In the genomic region with DNA sequence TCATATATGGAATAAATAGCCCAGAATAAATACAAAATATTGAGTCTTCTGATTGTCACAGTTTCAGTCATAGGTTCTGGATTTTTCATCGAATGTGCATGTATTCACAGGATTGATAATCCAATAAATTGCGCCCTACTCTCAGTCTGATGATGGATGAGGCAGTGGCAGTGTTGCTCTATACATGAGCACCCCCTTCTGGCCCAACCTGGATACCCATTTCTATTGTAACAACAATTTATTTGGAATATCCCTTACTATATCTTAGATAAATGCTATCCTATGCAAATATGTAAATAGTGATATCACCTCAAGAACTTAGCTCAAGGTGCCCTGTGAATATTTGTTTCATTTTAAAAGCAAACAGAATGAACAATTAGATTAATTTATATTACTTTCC, we compare ENCODE assay signal across 10 cellular contexts.
A peak's percentile ranks its signal among the peaks of the same experiment; 100 is the strongest.
DNase-seq lines count a peak whose midpoint lies in the region; ATAC-seq and TF ChIP-seq lines count a peak whose summit lies in the region.
"Had no signal": no experiment of that assay in that cellular context is flagged by ENCODE, and none has a peak within 500 bp of the region (broad histone marks: within the 10 kb centered on the region; RNA-seq: fewer than 3 reads in every experiment).

No MANE protein-coding gene starts in this region.

- no peaks in the 10 kb centered on the region for H3K9me2 ChIP-seq in hepatocyte (replicated peaks; ENCODE audit: insufficient read depth)

- H2AFZ ChIP-seq in hepatocyte = no peak overlapping the region

- no peaks in the 10 kb centered on the region for H3K9me3 ChIP-seq in hepatocyte (ENCODE audit: low read depth)
- H3K9me3 ChIP-seq in ovary = no peaks in the 10 kb centered on the region

- H3K27me3 ChIP-seq in H7 (ENCODE audit: control insufficient read depth, insufficient read depth, low read length) (no peaks in the 10 kb centered on the region), hepatocyte (no peaks in the 10 kb centered on the region), ovary (no peaks in the 10 kb centered on the region)

- H3K4me3 ChIP-seq in H7 (ENCODE audit: insufficient read depth, low read depth, low read length) = no peak overlapping the region
- H3K4me3 ChIP-seq in hepatocyte = no peak overlapping the region
- H3K4me3 ChIP-seq in ovary = no peak overlapping the region

- H3K27ac ChIP-seq in C4-2B (no peak overlapping the region), hepatocyte (no peak overlapping the region), ovary (no peak overlapping the region)

- peak; percentile 72 for TF ChIP-seq CTCF in C4-2B (conservative IDR thresholded peaks at IDR 0.05)
- TF ChIP-seq CTCF in hepatocyte (IDR thresholded peaks at IDR 0.05; ENCODE audit: poor library complexity) = peak; percentile 44
- TF ChIP-seq CTCF in ovary (IDR thresholded peaks at IDR 0.05) = no peak

- H3K4me2 ChIP-seq in hepatocyte = no peak overlapping the region

- H4K20me1 ChIP-seq in hepatocyte (ENCODE audit: insufficient read depth, poor library complexity, severe bottlenecking) = no peaks in the 10 kb centered on the region

- TF ChIP-seq POLR2A in ovary (IDR thresholded peaks at IDR 0.05) = no peak

- TF ChIP-seq EP300 in ovary (IDR thresholded peaks at IDR 0.05) = no peak

- 62% methylated on average over 2 of the region's 2 CpGs for WGBS in hepatocyte (ENCODE audit: low lambda C conversion rate, missing lambda C conversion rate)
- 69 to 96% (median 77%) methylated on average over 2 of the region's 2 CpGs for WGBS in ovary, 3 donors

- no peaks in the 10 kb centered on the region for H3K79me2 ChIP-seq in hepatocyte

- intact Hi-C loops in ovary (cut with DNase I) = no loop called here

- H3K4me1 ChIP-seq in hepatocyte (ENCODE audit: insufficient read depth) (no peaks in the 10 kb centered on the region), ovary (ENCODE audit: insufficient read depth) (no peaks in the 10 kb centered on the region)

- no peak for ATAC-seq in GM18502 (IDR thresholded peaks at IDR 0.05; ENCODE audit: poor library complexity, unreplicated experiment)
- ATAC-seq: activated T-cell treated with anti-CD3 and anti-CD28 coated beads, Interleukin-2, amount 50 U/mL, for 4 hours had no signal

- peak; percentile 38 for DNase-seq in H7
- DNase-seq in RPMI7951 (ENCODE audit: low read depth) = peak; percentile 1
- peak; percentile 30 for DNase-seq in hepatocyte (ENCODE audit: low spot score)
- DNase-seq in ovary = no peak
- DNase-seq in activated gamma-delta T cell treated with Interleukin-2 at 50 U/mL for 16 hours = no peak
- no peak for DNase-seq in activated naive CD4-positive, alpha-beta T cell treated with Interleukin-2 at 50 U/mL for 16 hours
- DNase-seq: activated T-cell treated with anti-CD3 and anti-CD28 coated beads, Interleukin-2, amount 50 U/mL, for 4 hours; stimulated activated naive CD4-positive, alpha-beta T cell treated with Interleukin-2 at 50 U/mL for 16 hours had no signal

- H3K36me3 ChIP-seq in H7 (replicated peaks; ENCODE audit: control insufficient read depth, insufficient read depth, low read length) (no peaks in the 10 kb centered on the region), hepatocyte (replicated peaks; ENCODE audit: insufficient read depth, low read depth) (no peaks in the 10 kb centered on the region), ovary (no peaks in the 10 kb centered on the region)

Comparison
In these comparisons a context has a peak if more than half of its experiments do, and no peak if none do; other contexts are left out.
1. CTCF ChIP-seq: peak in C4-2B (single experiment) and hepatocyte (single experiment); none in ovary (0 of 3).
2. DNase-seq: peak in H7 (single experiment), RPMI7951 (single experiment) and hepatocyte (single experiment); none in ovary (0 of 5), activated gamma-delta T cell treated with Interleukin-2 at 50 U/mL for 16 hours (single experiment) and activated naive CD4-positive, alpha-beta T cell treated with Interleukin-2 at 50 U/mL for 16 hours (single experiment).